In the genomic region with DNA sequence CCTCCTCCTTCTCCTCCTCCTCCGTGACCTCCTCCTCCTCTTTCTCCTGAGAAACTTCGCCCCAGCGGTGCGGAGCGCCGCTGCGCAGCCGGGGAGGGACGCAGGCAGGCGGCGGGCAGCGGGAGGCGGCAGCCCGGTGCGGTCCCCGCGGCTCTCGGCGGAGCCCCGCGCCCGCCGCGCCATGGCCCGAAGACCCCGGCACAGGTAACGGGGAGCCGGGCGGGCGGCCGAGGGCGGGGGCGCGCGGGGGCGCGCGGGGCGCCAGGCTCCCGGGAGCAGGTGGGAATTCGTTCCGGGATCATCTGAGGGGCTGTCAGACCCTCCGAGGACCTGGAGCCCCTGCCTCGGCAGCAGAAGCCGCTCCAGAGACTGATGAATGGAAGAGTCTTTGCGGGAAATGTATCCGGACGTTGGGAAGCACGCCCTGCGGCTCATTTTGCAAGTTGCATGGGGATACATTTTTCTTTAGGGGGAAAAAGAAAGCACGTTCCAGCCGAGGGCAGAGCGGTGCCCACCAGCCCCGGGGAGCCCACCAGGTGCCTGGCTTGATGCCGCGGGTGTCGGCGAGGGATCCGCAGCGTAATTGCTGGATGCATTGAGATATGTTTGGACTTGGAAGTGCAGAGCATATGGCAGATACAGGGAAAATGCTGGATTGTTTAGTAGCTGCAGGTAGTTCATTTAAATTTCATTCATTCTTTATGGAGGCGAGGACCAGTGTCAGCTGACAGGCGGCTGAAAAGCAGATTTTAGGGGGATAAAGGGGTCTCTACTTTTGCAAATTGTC, we compare ENCODE assay signal across 8 cellular contexts. TPM values are rescaled to one million over a fixed set of nuclear protein-coding genes. Genes with fewer than 3 reads are reported as not detected.
DNase-seq lines count a peak whose midpoint lies in the region; ATAC-seq and TF ChIP-seq lines count a peak whose summit lies in the region.

No MANE protein-coding gene starts in this region.

- peak overlapping the region; percentile 93 to 97 (median 95) for H3K4me3 Mint-ChIP-seq in CD4-positive, CD25-positive, alpha-beta regulatory T cell

- no peak for TF ChIP-seq CTCF in PC-3 (conservative IDR thresholded peaks at IDR 0.05; ENCODE audit: low read depth, low read length)
- no peak for TF ChIP-seq CTCF in mammary epithelial cell (conservative IDR thresholded peaks at IDR 0.05 in 1 of 2, IDR thresholded peaks at IDR 0.05 in 1 of 2; ENCODE audit: extremely low read depth in 1 of 2, insufficient read depth in 1 of 2, low read depth in 1 of 2, low read length in 2 of 2)
- TF ChIP-seq CTCF in lower leg skin (IDR thresholded peaks at IDR 0.05) = no peak
- TF ChIP-seq CTCF in tibial nerve (IDR thresholded peaks at IDR 0.05) = no peak

- H3K4me3 ChIP-seq in CD4-positive, CD25-positive, alpha-beta regulatory T cell (ENCODE audit: low read depth, low read length) = peak overlapping the region; percentile 96
- H3K4me3 ChIP-seq in H7 (ENCODE audit: insufficient read depth, low read depth, low read length) = peak overlapping the region; percentile 63
- H3K4me3 ChIP-seq in PC-3 (ENCODE audit: low read length) = peak overlapping the region; percentile 78
- H3K4me3 ChIP-seq in mammary epithelial cell (replicated peaks in 1 of 3; ENCODE audit: insufficient read depth in 1 of 3, low read depth in 2 of 3, low read length in 3 of 3) = peak overlapping the region; percentile 51 to 66 (median 55)
- H3K4me3 ChIP-seq in lower leg skin (ENCODE audit: low read depth, poor library complexity, severe bottlenecking) = peak overlapping the region; percentile 50
- peak overlapping the region; percentile 36 to 69 (median 48) for H3K4me3 ChIP-seq in tibial nerve

- H3K9me2 ChIP-seq in PC-3 (replicated peaks; ENCODE audit: low read length) = no peaks in the 10 kb centered on the region

- H3K36me3 ChIP-seq in CD4-positive, CD25-positive, alpha-beta regulatory T cell (ENCODE audit: control insufficient read depth, insufficient read depth, low read length) = no peaks in the 10 kb centered on the region
- H3K36me3 ChIP-seq in H7 (replicated peaks; ENCODE audit: control insufficient read depth, insufficient read depth, low read length) (no peaks in the 10 kb centered on the region), PC-3 (ENCODE audit: low read depth, low read length) (no peaks in the 10 kb centered on the region), mammary epithelial cell (ENCODE audit: insufficient read depth, low read length) (no peaks in the 10 kb centered on the region), tibial nerve (no peaks in the 10 kb centered on the region)

- no peaks in the 10 kb centered on the region for H3K27me3 ChIP-seq in CD4-positive, CD25-positive, alpha-beta regulatory T cell (ENCODE audit: control insufficient read depth, insufficient read depth, low read length)
- H3K27me3 ChIP-seq in H7 (ENCODE audit: control insufficient read depth, insufficient read depth, low read length) (peaks cover 32% of the 10 kb centered on the region), PC-3 (ENCODE audit: low read length) (no peaks in the 10 kb centered on the region), mammary epithelial cell (ENCODE audit: insufficient read depth, low read length) (peaks cover 6% of the 10 kb centered on the region), tibial nerve (peaks cover 0 to 46% of the 10 kb centered on the region in 2 donors)

- peak overlapping the region; percentile 81 to 95 (median 90) for H3K27ac Mint-ChIP-seq in CD4-positive, CD25-positive, alpha-beta regulatory T cell

- H3K27me3 Mint-ChIP-seq in CD4-positive, CD25-positive, alpha-beta regulatory T cell = no peaks in the 10 kb centered on the region

- DNase-seq in CD4-positive, CD25-positive, alpha-beta regulatory T cell = peak in 1 of 3 donors; percentile 6
- DNase-seq in H7 = peak; percentile 75
- no peak for DNase-seq in PC-3
- peak; percentile 20 for DNase-seq in mammary epithelial cell
- no peak for DNase-seq in lower leg skin (ENCODE audit: low spot score in 2 of 2)
- DNase-seq in tibial nerve (ENCODE audit: low spot score in 2 of 2) = no peak
- no peak for DNase-seq in SIG-M5 treated with dmso at 0.1 percent for 504 hours (lab: John Stamatoyannopoulos, UW; ENCODE audit: unreplicated experiment)
- no peak for DNase-seq in DMS153 treated with DMSO at 0.1 percent for 48 hours (lab: John Stamatoyannopoulos, UW; ENCODE audit: unreplicated experiment)

- peaks cover 8% of the 10 kb centered on the region for H3K36me3 Mint-ChIP-seq in CD4-positive, CD25-positive, alpha-beta regulatory T cell

- H3K4me1 ChIP-seq in CD4-positive, CD25-positive, alpha-beta regulatory T cell (ENCODE audit: control insufficient read depth, insufficient read depth, low read length, poor library complexity, severe bottlenecking) = peaks cover 30% of the 10 kb centered on the region
- H3K4me1 ChIP-seq in PC-3 (ENCODE audit: insufficient read depth, low read length) (no peaks in the 10 kb centered on the region), mammary epithelial cell (ENCODE audit: insufficient read depth, low read length) (peaks cover 30% of the 10 kb centered on the region), tibial nerve (peaks cover 0 to 32% (median 16%) of the 10 kb centered on the region in 4 donors)

- no peaks in the 10 kb centered on the region for H3K79me2 ChIP-seq in PC-3 (ENCODE audit: low read length)
- no peaks in the 10 kb centered on the region for H3K79me2 ChIP-seq in mammary epithelial cell (ENCODE audit: insufficient read depth, low read length)

- H3K27ac ChIP-seq in CD4-positive, CD25-positive, alpha-beta regulatory T cell (ENCODE audit: insufficient read depth, low read length, poor library complexity, severe bottlenecking) = peak overlapping the region; percentile 45
- H3K27ac ChIP-seq in PC-3 (ENCODE audit: low read length) = no peak overlapping the region
- no peak overlapping the region for H3K27ac ChIP-seq in mammary epithelial cell (ENCODE audit: insufficient read depth, low read depth, low read length)
- no peak overlapping the region for H3K27ac ChIP-seq in tibial nerve

- in situ Hi-C loops in mammary epithelial cell (cut with MboI; ENCODE audit: low sequenced_read_pairs in 2 of 2) = no loop called here

- no peaks in the 10 kb centered on the region for H3K9me3 ChIP-seq in CD4-positive, CD25-positive, alpha-beta regulatory T cell (ENCODE audit: control insufficient read depth in 2 of 2, low read length in 2 of 2)
- no peaks in the 10 kb centered on the region for H3K9me3 ChIP-seq in PC-3 (ENCODE audit: low read length)
- H3K9me3 ChIP-seq in mammary epithelial cell (replicated peaks; ENCODE audit: insufficient read depth, low read length) = no peaks in the 10 kb centered on the region
- no peaks in the 10 kb centered on the region for H3K9me3 ChIP-seq in tibial nerve

- dilution Hi-C loops in mammary epithelial cell (cut with HindIII; ENCODE audit: low sequenced_read_pairs) = no loop called here

- H4K20me1 ChIP-seq in PC-3 (ENCODE audit: low read length) (no peaks in the 10 kb centered on the region), mammary epithelial cell (ENCODE audit: insufficient read depth, low read length) (no peaks in the 10 kb centered on the region)

- no peaks in the 10 kb centered on the region for H3K9me3 Mint-ChIP-seq in CD4-positive, CD25-positive, alpha-beta regulatory T cell

- peak overlapping the region; percentile 88 for H2AFZ ChIP-seq in PC-3 (ENCODE audit: low read length)
- peak overlapping the region; percentile 92 for H2AFZ ChIP-seq in mammary epithelial cell (ENCODE audit: low read depth, low read length)

- H3K4me2 ChIP-seq in PC-3 (ENCODE audit: low read length) (peak overlapping the region; percentile 93), mammary epithelial cell (ENCODE audit: insufficient read depth, low read depth, low read length) (peak overlapping the region; percentile 96)

- no peak for TF ChIP-seq EP300 in tibial nerve (IDR thresholded peaks at IDR 0.05)

- ATAC-seq in CD4-positive, CD25-positive, alpha-beta regulatory T cell (ENCODE audit: low read depth in 2 of 2) = no peak
- ATAC-seq in PC-3 = 0 out of 2 replicates have a peak, but pooled peaks have one; percentile 3

- no peak for TF ChIP-seq POLR2A in lower leg skin (IDR thresholded peaks at IDR 0.05)
- no peak for TF ChIP-seq POLR2A in tibial nerve (IDR thresholded peaks at IDR 0.05)

- BruUV-seq in PC-3 (replicated peaks; lab: Mats Ljungman, UMichigan) = no TSS peak
- no TSS peak for BruUV-seq in mammary epithelial cell (replicated peaks; lab: Mats Ljungman, UMichigan)

- CTCF ChIA-PET in PC-3 (lab: Charles Lee) (interaction anchor here (1.0 kb wide), 2 partner anchors 119 kb away, joined by 3 read pairs; no protein-coding TSS in a partner anchor), mammary epithelial cell (lab: Charles Lee; ENCODE audit: low non-redundant PET) (no interaction called here)

- peaks cover 11 to 39% (median 22%) of the 10 kb centered on the region in 4 donors for H3K4me1 Mint-ChIP-seq in CD4-positive, CD25-positive, alpha-beta regulatory T cell

- intact Hi-C loops in PC-3 (cut with micrococcal nuclease) (loop anchor here (5.0 kb wide), 1 partner anchor 76 kb away; no protein-coding TSS in a partner anchor), mammary epithelial cell (cut with micrococcal nuclease) (no loop called here), lower leg skin (cut with DNase I; ENCODE audit: low total_unique reads) (no loop called here)

- H3K9ac ChIP-seq in PC-3 (ENCODE audit: low read length) (0 out of 2 replicates have a peak overlapping the region, but pooled peaks have one; percentile 15), mammary epithelial cell (ENCODE audit: insufficient read depth, low read length) (no peak overlapping the region)

- 2% methylated on average over 38 of the region's 62 CpGs for WGBS in mammary epithelial cell (ENCODE audit: low coverage, missing lambda C conversion rate)
- WGBS in lower leg skin, 2 donors = 0 to 2% methylated on average over 30 to 53 of the region's 62 CpGs
- WGBS in tibial nerve, 2 donors = 1% methylated on average over 33 to 44 of the region's 62 CpGs

- POLR2A ChIA-PET in PC-3 (lab: Charles Lee; ENCODE audit: unreplicated experiment) = no interaction called here

- H3F3A ChIP-seq in PC-3 (ENCODE audit: low read length, unreplicated experiment) = no peaks in the 10 kb centered on the region

RNA-seq across cellular contexts. Expression of gene MYB, which starts 0.4 kb away (rescaled TPM):
- 17.4 TPM for total RNA-seq in CD4-positive, CD25-positive, alpha-beta regulatory T cell
- 1 to 10 TPM; 1.4 to 5.1 (median 4.4) TPM for polyA plus RNA-seq in CD4-positive, CD25-positive, alpha-beta regulatory T cell
- 0.94 and 1.8 TPM in 2 replicates for total RNA-seq in H7 (2014; rRNA removed; shearing (Covaris generic))
- total RNA-seq in PC-3 (2014; rRNA removed) (1.4 and 4.4 TPM in 2 replicates), mammary epithelial cell (under 1 TPM; 0.17 to 0.40 TPM), lower leg skin (1 to 10 TPM; 7.4 to 8.6 (median 7.5) TPM), tibial nerve (1 to 10 TPM in 1 of 4 donors, under 1 TPM in 3; 0.63 to 1.2 (median 0.83) TPM)
- polyA plus RNA-seq in mammary epithelial cell = 0.18 TPM
- polyA minus RNA-seq in mammary epithelial cell = not detected

Comparison
In these comparisons a context has a peak if more than half of its experiments do, and no peak if none do; other contexts are left out.
1. DNase-seq: peak in H7 (single experiment) and mammary epithelial cell (single experiment); none in PC-3 (single experiment), lower leg skin (0 of 2), tibial nerve (0 of 2), SIG-M5 treated with dmso at 0.1 percent for 504 hours (single experiment) and DMS153 treated with DMSO at 0.1 percent for 48 hours (single experiment).
2. Peak in every context shown above with its lines, with median percentiles within 50 percentile points of each other: H3K4me3 ChIP-seq.